ENCODE assay signal across 17 cellular contexts in genomic region chr18:63198868-63199742, GRCh38.
A peak's percentile ranks its signal among the peaks of the same experiment; 100 is the strongest.
DNase-seq lines count a peak whose midpoint lies in the region; ATAC-seq, FAIRE-seq and TF ChIP-seq lines count a peak whose summit lies in the region.
"Had no signal": no experiment of that assay in that cellular context is flagged by ENCODE, and none has a peak within 500 bp of the region (broad histone marks: within the 10 kb centered on the region; RNA-seq: fewer than 3 reads in every experiment).

No MANE protein-coding gene starts in this region.

- TF ChIP-seq CTCF in endothelial cell of umbilical vein (IDR thresholded peaks at IDR 0.05; ENCODE audit: extremely low read depth in 1 of 2, insufficient read depth in 1 of 2, low read depth in 1 of 2, low read length in 2 of 2) = no peak
- TF ChIP-seq CTCF in left lung (IDR thresholded peaks at IDR 0.05) = no peak

- no peak overlapping the region for H3K4me3 Mint-ChIP-seq in CD4-positive, alpha-beta memory T cell
- H3K4me3 Mint-ChIP-seq: activated CD4-positive, alpha-beta memory T cell treated with anti-CD3 and anti-CD28 coated beads, Interleukin-2, amount 10 ng/mL, durations not matched to agents 7 days and 5 days; immature natural killer cell; natural killer cell treated with Interleukin-12 subunit alpha and Interleukin-12 subunit beta and Interleukin-15 and Interleukin-18, amount 100 ng/mL, for 72 hours had no signal

- H3K4me1 ChIP-seq in CD4-positive, alpha-beta memory T cell (ENCODE audit: insufficient read depth, low read length) = peaks cover 78% of the 10 kb centered on the region
- H3K4me1 ChIP-seq in endothelial cell of umbilical vein (ENCODE audit: control insufficient read depth, extremely low read depth, insufficient read depth, low read length) (no peaks in the 10 kb centered on the region), small intestine (ENCODE audit: control insufficient read depth in 2 of 2, insufficient read depth in 1 of 2, low read depth in 1 of 2, low read length in 1 of 2) (peaks cover 4% of the 10 kb centered on the region in 2 donors), left lung (peaks cover 0 to 5% of the 10 kb centered on the region in 2 donors)

- no peak overlapping the region for H3K27ac Mint-ChIP-seq in CD4-positive, alpha-beta memory T cell
- H3K27ac Mint-ChIP-seq: activated CD4-positive, alpha-beta memory T cell treated with anti-CD3 and anti-CD28 coated beads, Interleukin-2, amount 10 ng/mL, durations not matched to agents 7 days and 5 days; immature natural killer cell; natural killer cell treated with Interleukin-12 subunit alpha and Interleukin-12 subunit beta and Interleukin-15 and Interleukin-18, amount 100 ng/mL, for 72 hours had no signal

- no peaks in the 10 kb centered on the region for H3K79me2 ChIP-seq in endothelial cell of umbilical vein (ENCODE audit: control insufficient read depth, insufficient read depth, low read length)

- H3K27me3 ChIP-seq in CD4-positive, alpha-beta memory T cell (ENCODE audit: insufficient read depth, low read length) = no peaks in the 10 kb centered on the region
- H3K27me3 ChIP-seq in endothelial cell of umbilical vein (ENCODE audit: control insufficient read depth in 2 of 2, insufficient read depth in 2 of 2, low read length in 2 of 2) = no peaks in the 10 kb centered on the region
- no peaks in the 10 kb centered on the region for H3K27me3 ChIP-seq in small intestine (ENCODE audit: control insufficient read depth in 2 of 2, insufficient read depth in 2 of 2, low read length in 2 of 2)
- no peaks in the 10 kb centered on the region for H3K27me3 ChIP-seq in left lung

- ATAC-seq in left lobe of liver (no peak), left lung (no peak)

- POLR2A ChIA-PET in CD4-positive, alpha-beta memory T cell (lab: Charles Lee; ENCODE audit: partially characterized antibody) = interaction anchor here (1.1 to 2.2 kb wide), 10 partner anchors 7 to 119 kb away, joined by 3 to 23 read pairs (median 8); partner anchors contain the start of gene BCL2
- POLR2A ChIA-PET in endothelial cell of umbilical vein (lab: Charles Lee) = no interaction called here

- peaks cover 21 to 36% (median 24%) of the 10 kb centered on the region in 4 donors for H3K4me1 Mint-ChIP-seq in CD4-positive, alpha-beta memory T cell

- no peak for DNase-seq in CD4-positive, alpha-beta memory T cell
- DNase-seq in endothelial cell of umbilical vein (ENCODE audit: low read depth, low spot score) (no peak), small intestine (no peak), GM19240 (ENCODE audit: insufficient read length, low spot score) (no peak), left lobe of liver (ENCODE audit: low spot score) (no peak), left lung (no peak)
- DNase-seq in stimulated activated CD4-positive, alpha-beta T cell treated with anti-CD3 and anti-CD28 coated beads, Interleukin-2, amount 100 ng/mL, for 48 hours = no peak
- DNase-seq: activated naive CD4-positive, alpha-beta T cell treated with anti-CD3 and anti-CD28 coated beads, Interleukin-2, amount 50 U/mL, for 16 hours; COR-L47; GM23248; NCI-H1417; PC-9; stimulated activated CD4-positive, alpha-beta T cell treated with anti-CD3 and anti-CD28 coated beads, Interleukin-4, amount 100 ng/mL, for 1 hour had no signal

- peak overlapping the region; percentile 64 to 65 for H3K4me3 ChIP-seq in CD4-positive, alpha-beta memory T cell (ENCODE audit: low read length in 2 of 2)
- H3K4me3 ChIP-seq in endothelial cell of umbilical vein (replicated peaks in 1 of 3; ENCODE audit: insufficient read depth in 1 of 3, low read depth in 1 of 3, low read length in 3 of 3) (no peak overlapping the region), small intestine (ENCODE audit: low read depth in 1 of 2, low read length in 2 of 2) (peak overlapping the region in 1 of 2 donors; percentile 7), left lung (no peak overlapping the region)
- H3K4me3 ChIP-seq: GM23248, PC-9 had no signal

- no peak for TF ChIP-seq POLR2A in endothelial cell of umbilical vein (IDR thresholded peaks at IDR 0.05; ENCODE audit: low read depth, low read length)

- intact Hi-C loops in CD4-positive, alpha-beta memory T cell (cut with micrococcal nuclease) = no loop called here
- intact Hi-C loops in endothelial cell of umbilical vein (cut with micrococcal nuclease) (no loop called here), left lung (cut with DNase I) (no loop called here)

- H3K27me3 Mint-ChIP-seq in CD4-positive, alpha-beta memory T cell = no peaks in the 10 kb centered on the region
- H3K27me3 Mint-ChIP-seq: activated CD4-positive, alpha-beta memory T cell treated with anti-CD3 and anti-CD28 coated beads, Interleukin-2, amount 10 ng/mL, durations not matched to agents 7 days and 5 days; natural killer cell treated with Interleukin-12 subunit alpha and Interleukin-12 subunit beta and Interleukin-15 and Interleukin-18, amount 100 ng/mL, for 72 hours had no signal

- 90 to 97% (median 93%) methylated on average over 5 of the region's 5 CpGs for WGBS in small intestine, 3 donors

- no peaks in the 10 kb centered on the region for H4K20me1 ChIP-seq in endothelial cell of umbilical vein (replicated peaks; ENCODE audit: control insufficient read depth, extremely low read depth, insufficient read depth, low read length)

- H3K4me2 ChIP-seq in endothelial cell of umbilical vein (ENCODE audit: insufficient read depth, low read length) = no peak overlapping the region
- H3K4me2 ChIP-seq: PC-9 had no signal

- FAIRE-seq in endothelial cell of umbilical vein (lab: Jason Lieb, UNC) (peak; percentile 53), small intestine (lab: Jason Lieb, UNC) (no peak)

- H3K9me1 ChIP-seq in endothelial cell of umbilical vein (replicated peaks; ENCODE audit: control insufficient read depth, extremely low read depth, insufficient read depth, low read length) = no peaks in the 10 kb centered on the region

- H3K9me3 ChIP-seq in CD4-positive, alpha-beta memory T cell (ENCODE audit: control insufficient read depth in 1 of 2, low read length in 2 of 2) = no peaks in the 10 kb centered on the region
- H3K9me3 ChIP-seq in KOPT-K1 (ENCODE audit: insufficient read depth, low read length, poor library complexity, severe bottlenecking) (no peaks in the 10 kb centered on the region), endothelial cell of umbilical vein (replicated peaks; ENCODE audit: control insufficient read depth, insufficient read depth, low read length) (no peaks in the 10 kb centered on the region), small intestine (ENCODE audit: control insufficient read depth, low read depth) (no peaks in the 10 kb centered on the region), left lung (no peaks in the 10 kb centered on the region)

- dilution Hi-C loops in endothelial cell of umbilical vein (cut with MboI; ENCODE audit: extremely low pct_ligation_motif_present, low sequenced_read_pairs) = no loop called here

- H3K9me3 Mint-ChIP-seq in CD4-positive, alpha-beta memory T cell = no peaks in the 10 kb centered on the region
- H3K9me3 Mint-ChIP-seq: activated CD4-positive, alpha-beta memory T cell treated with anti-CD3 and anti-CD28 coated beads, Interleukin-2, amount 10 ng/mL, durations not matched to agents 7 days and 5 days; immature natural killer cell; natural killer cell treated with Interleukin-12 subunit alpha and Interleukin-12 subunit beta and Interleukin-15 and Interleukin-18, amount 100 ng/mL, for 72 hours had no signal

- H3K36me3 ChIP-seq in CD4-positive, alpha-beta memory T cell (ENCODE audit: insufficient read depth, low read length) = no peaks in the 10 kb centered on the region
- H3K36me3 ChIP-seq in KOPT-K1 (ENCODE audit: insufficient read depth, low read length) = no peaks in the 10 kb centered on the region
- no peaks in the 10 kb centered on the region for H3K36me3 ChIP-seq in endothelial cell of umbilical vein (ENCODE audit: control insufficient read depth in 2 of 2, extremely low read depth in 1 of 2, insufficient read depth in 2 of 2, low read length in 2 of 2)
- H3K36me3 ChIP-seq in small intestine (ENCODE audit: control insufficient read depth in 2 of 2, insufficient read depth in 2 of 2, low read length in 2 of 2) = no peaks in the 10 kb centered on the region
- H3K36me3 ChIP-seq in left lung = no peaks in the 10 kb centered on the region

- no peak overlapping the region for H3K9ac ChIP-seq in endothelial cell of umbilical vein (replicated peaks; ENCODE audit: extremely low read depth, insufficient read depth, low read length)
- H3K9ac ChIP-seq: GM23248 had no signal

- peak overlapping the region; percentile 59 for H3K27ac ChIP-seq in CD4-positive, alpha-beta memory T cell (ENCODE audit: low read depth, low read length)
- H3K27ac ChIP-seq in KOPT-K1 (ENCODE audit: low read depth, low read length, poor library complexity, severe bottlenecking) = peak overlapping the region; percentile 90
- H3K27ac ChIP-seq in endothelial cell of umbilical vein (ENCODE audit: insufficient read depth, low read depth, low read length) = no peak overlapping the region
- H3K27ac ChIP-seq in small intestine (ENCODE audit: low read depth in 1 of 2, low read length in 1 of 2) = peak overlapping the region; percentile 6 to 21
- H3K27ac ChIP-seq in left lung = no peak overlapping the region
- H3K27ac ChIP-seq: GM23248, PC-9 had no signal

- no TSS peak for BruUV-seq in endothelial cell of umbilical vein (replicated peaks; lab: Mats Ljungman, UMichigan)

- peaks cover under 1 to 6% of the 10 kb centered on the region in 2 donors for H3K36me3 Mint-ChIP-seq in CD4-positive, alpha-beta memory T cell
- H3K36me3 Mint-ChIP-seq: immature natural killer cell; natural killer cell treated with Interleukin-12 subunit alpha and Interleukin-12 subunit beta and Interleukin-15 and Interleukin-18, amount 100 ng/mL, for 72 hours had no signal

- no peak overlapping the region for H2AFZ ChIP-seq in endothelial cell of umbilical vein (ENCODE audit: low read depth, low read length)
- H2AFZ ChIP-seq: GM23248, PC-9 had no signal

- CTCF ChIA-PET in CD4-positive, alpha-beta memory T cell (lab: Charles Lee; ENCODE audit: partially characterized antibody) = interaction anchor here (2.3 kb wide), 1 partner anchor 120 kb away, joined by 8 read pairs; no protein-coding TSS in a partner anchor
- CTCF ChIA-PET in endothelial cell of umbilical vein (lab: Charles Lee) = no interaction called here

TF ChIP-seq in endothelial cell of umbilical vein, 7 proteins besides CTCF, POLR2A, EP300 and RAD21:
- TF ChIP-seq, protein P1, sequence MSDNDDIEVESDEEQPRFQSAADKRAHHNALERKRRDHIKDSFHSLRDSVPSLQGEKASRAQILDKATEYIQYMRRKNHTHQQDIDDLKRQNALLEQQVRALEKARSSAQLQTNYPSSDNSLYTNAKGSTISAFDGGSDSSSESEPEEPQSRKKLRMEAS (IDR thresholded peaks at IDR 0.05; ENCODE audit: insufficient read depth, insufficient read length) = no peak
- no peak for TF ChIP-seq JUN (IDR thresholded peaks at IDR 0.05; ENCODE audit: borderline replicate concordance, insufficient read depth, insufficient read length, low read depth)
- no peak for TF ChIP-seq EZH2 (IDR thresholded peaks at IDR 0.05; ENCODE audit: borderline replicate concordance, low read depth, low read length, severe bottlenecking)

Comparison
In these comparisons a context has a peak if more than half of its experiments do, and no peak if none do; other contexts are left out.
1. H3K27ac ChIP-seq: peak in CD4-positive, alpha-beta memory T cell (single experiment), KOPT-K1 (single experiment) and small intestine (2 of 2); none in endothelial cell of umbilical vein (single experiment) and left lung (0 of 2).
2. H3K4me3 ChIP-seq: peak in CD4-positive, alpha-beta memory T cell (2 of 2); none in endothelial cell of umbilical vein (0 of 3) and left lung (0 of 2).